11 cellular contexts compared by ENCODE assay signal in the genomic region with DNA sequence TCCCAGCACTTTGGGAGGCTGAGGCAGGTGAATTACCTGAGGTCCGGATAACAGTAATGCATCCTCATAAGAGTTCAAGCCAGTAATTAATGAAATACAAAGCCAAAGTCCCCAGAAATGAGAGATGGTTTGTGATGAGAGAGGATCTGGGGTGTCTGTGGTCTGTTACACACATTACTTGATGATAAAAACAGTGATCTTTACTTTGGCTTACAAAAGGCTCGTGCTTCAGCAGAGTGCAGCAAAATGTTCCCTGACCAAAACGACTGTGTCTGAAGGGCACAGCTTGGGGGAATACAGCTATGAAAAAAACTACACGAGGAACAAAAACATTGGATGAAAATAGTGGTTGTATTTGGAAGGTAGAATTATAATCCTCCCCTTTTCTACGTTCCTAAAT. TPM values are rescaled to one million over a fixed set of nuclear protein-coding genes. Genes with fewer than 3 reads are reported as not detected.
DNase-seq lines count a peak whose midpoint lies in the region; ATAC-seq and TF ChIP-seq lines count a peak whose summit lies in the region.
"Had no signal": no experiment of that assay in that cellular context is flagged by ENCODE, and none has a peak within 500 bp of the region (broad histone marks: within the 10 kb centered on the region; RNA-seq: fewer than 3 reads in every experiment).

No MANE protein-coding gene starts in this region.

- H3K9me3 ChIP-seq in CD4-positive, CD25-positive, alpha-beta regulatory T cell (ENCODE audit: control insufficient read depth in 2 of 2, low read length in 2 of 2), result no peaks in the 10 kb centered on the region
- H3K9me3 ChIP-seq in OCI-LY3 (ENCODE audit: insufficient read depth, low read length) (no peaks in the 10 kb centered on the region), psoas muscle (no peaks in the 10 kb centered on the region)

- peak overlapping the region; percentile 8 for H3K9ac ChIP-seq in OCI-LY3 (ENCODE audit: low read length)

- no peaks in the 10 kb centered on the region for H3K27me3 Mint-ChIP-seq in CD4-positive, CD25-positive, alpha-beta regulatory T cell
- no peaks in the 10 kb centered on the region for H3K27me3 Mint-ChIP-seq in central memory CD8-positive, alpha-beta T cell

- H3K36me3 ChIP-seq in CD4-positive, CD25-positive, alpha-beta regulatory T cell (ENCODE audit: control insufficient read depth, insufficient read depth, low read length), result no peaks in the 10 kb centered on the region
- H3K36me3 ChIP-seq in OCI-LY3 (replicated peaks; ENCODE audit: low read depth, low read length), result no peaks in the 10 kb centered on the region
- no peaks in the 10 kb centered on the region for H3K36me3 ChIP-seq in psoas muscle (ENCODE audit: insufficient read depth in 1 of 2, low read depth in 1 of 2)

- peak overlapping the region; percentile 24 to 77 (median 48) for H3K4me3 Mint-ChIP-seq in CD4-positive, CD25-positive, alpha-beta regulatory T cell
- H3K4me3 Mint-ChIP-seq in central memory CD8-positive, alpha-beta T cell, result peak overlapping the region; percentile 25

- H3K9me3 Mint-ChIP-seq in CD4-positive, CD25-positive, alpha-beta regulatory T cell, result peaks cover 0 to 2% (median 0%) of the 10 kb centered on the region in 7 donors
- no peaks in the 10 kb centered on the region for H3K9me3 Mint-ChIP-seq in central memory CD8-positive, alpha-beta T cell

- intact Hi-C loops in psoas muscle (cut with DNase I), result no loop called here

- peaks cover 16% of the 10 kb centered on the region for H3K36me3 Mint-ChIP-seq in CD4-positive, CD25-positive, alpha-beta regulatory T cell
- peaks cover 9% of the 10 kb centered on the region for H3K36me3 Mint-ChIP-seq in central memory CD8-positive, alpha-beta T cell (ENCODE audit: insufficient read depth)

- H3K4me1 ChIP-seq in CD4-positive, CD25-positive, alpha-beta regulatory T cell (ENCODE audit: control insufficient read depth, insufficient read depth, low read length, poor library complexity, severe bottlenecking), result peaks cover 86% of the 10 kb centered on the region
- H3K4me1 ChIP-seq in OCI-LY3 (ENCODE audit: low read length) (peaks cover 16% of the 10 kb centered on the region), psoas muscle (peaks cover 13% of the 10 kb centered on the region)

- no peak for TF ChIP-seq CTCF in OCI-LY3 (IDR thresholded peaks at IDR 0.05; ENCODE audit: low read depth, low read length)
- TF ChIP-seq CTCF in psoas muscle (IDR thresholded peaks at IDR 0.05), result no peak

- DNase-seq in CD4-positive, CD25-positive, alpha-beta regulatory T cell, result no peak
- no peak for DNase-seq in central memory CD8-positive, alpha-beta T cell (ENCODE audit: low spot score in 2 of 2)
- DNase-seq in psoas muscle (no peak), DMS153 treated with DMSO at 0.1 percent for 48 hours (lab: John Stamatoyannopoulos, UW; ENCODE audit: unreplicated experiment) (no peak), A172 (ENCODE audit: low spot score) (no peak), left lobe of liver (ENCODE audit: low spot score) (no peak)
- DNase-seq: Calu3, H7, NCI-H1694, NCI-H748 treated with DMSO at 0.1 percent for 48 hours had no signal

- no peak overlapping the region for H2AFZ ChIP-seq in OCI-LY3 (ENCODE audit: low read depth, low read length)

- H3K4me2 ChIP-seq in OCI-LY3 (ENCODE audit: low read length), result peak overlapping the region; percentile 73

- no peaks in the 10 kb centered on the region for H3K27me3 ChIP-seq in CD4-positive, CD25-positive, alpha-beta regulatory T cell (ENCODE audit: control insufficient read depth, insufficient read depth, low read length)
- H3K27me3 ChIP-seq in OCI-LY3 (ENCODE audit: low read depth, low read length), result no peaks in the 10 kb centered on the region
- H3K27me3 ChIP-seq in psoas muscle (ENCODE audit: insufficient read depth in 3 of 3, low read length in 2 of 3), result no peaks in the 10 kb centered on the region

- peak overlapping the region; percentile 52 for H3K27ac ChIP-seq in CD4-positive, CD25-positive, alpha-beta regulatory T cell (ENCODE audit: insufficient read depth, low read length, poor library complexity, severe bottlenecking)
- H3K27ac ChIP-seq in OCI-LY3 (ENCODE audit: low read length) (no peak overlapping the region), psoas muscle (peak overlapping the region; percentile 47)

- peaks cover 42 to 93% (median 68%) of the 10 kb centered on the region in 4 donors for H3K4me1 Mint-ChIP-seq in CD4-positive, CD25-positive, alpha-beta regulatory T cell
- H3K4me1 Mint-ChIP-seq in central memory CD8-positive, alpha-beta T cell, result peaks cover 61% of the 10 kb centered on the region

- ATAC-seq in CD4-positive, CD25-positive, alpha-beta regulatory T cell (ENCODE audit: low read depth in 2 of 2), result no peak
- ATAC-seq in central memory CD8-positive, alpha-beta T cell (replicated peaks; ENCODE audit: extremely low read depth, poor library complexity, severe bottlenecking), result no peak
- ATAC-seq in psoas muscle (peak in 1 of 4 donors; percentile 33), left lobe of liver (no peak)

- H3K79me2 ChIP-seq in OCI-LY3 (ENCODE audit: low read length), result no peaks in the 10 kb centered on the region

- H3K4me3 ChIP-seq in CD4-positive, CD25-positive, alpha-beta regulatory T cell (ENCODE audit: low read depth, low read length), result peak overlapping the region; percentile 7
- H3K4me3 ChIP-seq in OCI-LY3 (ENCODE audit: low read length) (peak overlapping the region; percentile 61; the same call in 1 of the 2 replicates), psoas muscle (peak overlapping the region; percentile 5)

- H3K27ac Mint-ChIP-seq in CD4-positive, CD25-positive, alpha-beta regulatory T cell, result peak overlapping the region; percentile 86 to 95 (median 88)
- H3K27ac Mint-ChIP-seq in central memory CD8-positive, alpha-beta T cell (ENCODE audit: low read depth), result peak overlapping the region; percentile 4

- 37 to 58% (median 41%) methylated on average over 5 of the region's 5 CpGs for WGBS in psoas muscle, 3 donors

- H4K20me1 ChIP-seq in OCI-LY3 (ENCODE audit: insufficient read depth, low read length), result no peaks in the 10 kb centered on the region

RNA-seq across cellular contexts. Expression of a gene that starts 40.9 kb away (rescaled TPM):
- 110 TPM for total RNA-seq in CD4-positive, CD25-positive, alpha-beta regulatory T cell
- 10 to 100 TPM; 27.5 to 31.9 (median 31.1) TPM for polyA plus RNA-seq in CD4-positive, CD25-positive, alpha-beta regulatory T cell
- total RNA-seq in psoas muscle (10 to 100 TPM; 15.3 to 30.8 (median 17.8) TPM), left lobe of liver (14.7 TPM)
- 10 to 100 TPM in 1 of 3 donors, 1 to 10 TPM in 2; 6.9 to 13.5 (median 9.3) TPM for polyA plus RNA-seq in psoas muscle
- 10.3 and 14.0 TPM in 2 replicates for total RNA-seq in A172 (2014; rRNA removed; shearing (Covaris generic))

Comparison
In these comparisons a context has a peak if more than half of its experiments do, and no peak if none do; other contexts are left out.
1. H3K4me3 ChIP-seq: peak in every context shown above with its lines; median percentile 61 in OCI-LY3; 7 in CD4-positive, CD25-positive, alpha-beta regulatory T cell; 5 in psoas muscle.